ENCODE assay signal across 16 cellular contexts in the genomic region with DNA sequence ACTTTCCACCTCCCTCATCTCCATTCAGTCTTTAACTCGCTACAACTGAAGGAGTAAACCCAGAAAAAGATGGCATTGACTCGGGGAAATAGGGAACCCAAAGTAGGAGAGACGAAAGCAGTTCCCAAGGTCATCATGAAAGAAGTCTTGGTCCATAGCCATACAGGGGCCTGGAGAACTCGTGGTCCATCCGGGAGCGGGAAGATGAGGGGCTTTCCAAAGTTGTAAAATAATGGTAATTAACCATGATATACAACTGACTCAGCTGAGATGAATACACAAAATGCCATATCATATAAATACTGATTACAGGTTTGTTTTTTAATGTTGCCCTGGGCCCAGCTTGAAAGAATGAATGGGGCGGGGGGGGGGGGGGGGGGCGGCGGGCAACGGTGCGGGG. TPM values are rescaled to one million over a fixed set of nuclear protein-coding genes. Genes with fewer than 3 reads are reported as not detected.
DNase-seq lines count a peak whose midpoint lies in the region; ATAC-seq and TF ChIP-seq lines count a peak whose summit lies in the region.
"Had no signal": no experiment of that assay in that cellular context is flagged by ENCODE, and none has a peak within 500 bp of the region (broad histone marks: within the 10 kb centered on the region; RNA-seq: fewer than 3 reads in every experiment).

No MANE protein-coding gene starts in this region.

- H3K4me3 ChIP-seq in left ventricle myocardium inferior = no peak overlapping the region
- no peak overlapping the region for H3K4me3 ChIP-seq in psoas muscle
- no peak overlapping the region for H3K4me3 ChIP-seq in vagina
- no peak overlapping the region for H3K4me3 ChIP-seq in esophagus muscularis mucosa
- H3K4me3 ChIP-seq in lower leg skin (ENCODE audit: low read depth, poor library complexity, severe bottlenecking) = no peak overlapping the region

- H3K27me3 ChIP-seq in left ventricle myocardium inferior (ENCODE audit: low read depth) (no peaks in the 10 kb centered on the region), foreskin keratinocyte (no peaks in the 10 kb centered on the region), psoas muscle (ENCODE audit: insufficient read depth in 3 of 3, low read length in 2 of 3) (no peaks in the 10 kb centered on the region), vagina (no peaks in the 10 kb centered on the region), esophagus muscularis mucosa (no peaks in the 10 kb centered on the region)

- no peaks in the 10 kb centered on the region for H3K9me3 Mint-ChIP-seq in mesothelial cell of epicardium

- H3K9me3 ChIP-seq in left ventricle myocardium inferior (replicated peaks) (no peaks in the 10 kb centered on the region), psoas muscle (no peaks in the 10 kb centered on the region), vagina (no peaks in the 10 kb centered on the region), esophagus muscularis mucosa (no peaks in the 10 kb centered on the region)
- H3K9me3 ChIP-seq: Caco-2 had no signal

- TF ChIP-seq CTCF in left ventricle myocardium inferior (IDR thresholded peaks at IDR 0.05; ENCODE audit: borderline replicate concordance) (no peak), foreskin keratinocyte (conservative IDR thresholded peaks at IDR 0.05) (no peak), psoas muscle (IDR thresholded peaks at IDR 0.05) (no peak), vagina (IDR thresholded peaks at IDR 0.05) (no peak), esophagus muscularis mucosa (IDR thresholded peaks at IDR 0.05) (no peak), lower leg skin (IDR thresholded peaks at IDR 0.05) (no peak), mesothelial cell of epicardium (IDR thresholded peaks at IDR 0.05; ENCODE audit: unreplicated experiment) (no peak)

- no peak for TF ChIP-seq EP300 in esophagus muscularis mucosa (IDR thresholded peaks at IDR 0.05)

- peaks cover 19% of the 10 kb centered on the region for H3K4me1 ChIP-seq in left ventricle myocardium inferior
- H3K4me1 ChIP-seq in foreskin keratinocyte = peaks cover 9% of the 10 kb centered on the region
- peaks cover 23% of the 10 kb centered on the region for H3K4me1 ChIP-seq in psoas muscle
- H3K4me1 ChIP-seq in vagina = peaks cover 23% of the 10 kb centered on the region
- peaks cover 13 to 20% (median 19%) of the 10 kb centered on the region in 4 donors for H3K4me1 ChIP-seq in esophagus muscularis mucosa
- H3K4me1 ChIP-seq: Caco-2 had no signal

- ATAC-seq in Right ventricle myocardium inferior (no peak), foreskin keratinocyte (peak; percentile 10), psoas muscle (no peak)

- intact Hi-C loops in left ventricle myocardium inferior (cut with micrococcal nuclease) = no loop called here
- intact Hi-C loops in Right ventricle myocardium inferior (cut with DNase I) = no loop called here
- intact Hi-C loops in psoas muscle (cut with DNase I) = no loop called here
- intact Hi-C loops in vagina (cut with DNase I) = no loop called here
- intact Hi-C loops in esophagus muscularis mucosa (cut with DNase I) = no loop called here
- intact Hi-C loops in lower leg skin (cut with DNase I; ENCODE audit: low total_unique reads) = no loop called here

- no peaks in the 10 kb centered on the region for H3K27me3 Mint-ChIP-seq in mesothelial cell of epicardium (ENCODE audit: low read depth)

- DNase-seq in left ventricle myocardium inferior = no peak
- DNase-seq in Right ventricle myocardium inferior (ENCODE audit: missing footprints) = no peak
- DNase-seq in foreskin keratinocyte = no peak
- no peak for DNase-seq in psoas muscle
- DNase-seq in vagina (ENCODE audit: extremely low spot score in 2 of 2) = no peak
- no peak for DNase-seq in esophagus muscularis mucosa (ENCODE audit: extremely low spot score)
- no peak for DNase-seq in lower leg skin (ENCODE audit: low spot score in 2 of 2)
- no peak for DNase-seq in mesothelial cell of epicardium (ENCODE audit: low spot score in 2 of 2, unreplicated experiment in 2 of 2)
- DNase-seq: 8988T, Caco-2, Karpas-422, MM.1S, NCI-H1105, NCI-H2029, NCI-H524 had no signal

- peaks cover 4% of the 10 kb centered on the region for H3K36me3 Mint-ChIP-seq in mesothelial cell of epicardium

- no peak overlapping the region for H3K4me3 Mint-ChIP-seq in mesothelial cell of epicardium

- H3K27ac Mint-ChIP-seq in mesothelial cell of epicardium = no peak overlapping the region

- no peak for TF ChIP-seq POLR2A in vagina (IDR thresholded peaks at IDR 0.05)
- TF ChIP-seq POLR2A in esophagus muscularis mucosa (IDR thresholded peaks at IDR 0.05; ENCODE audit: low read depth) = no peak
- no peak for TF ChIP-seq POLR2A in lower leg skin (IDR thresholded peaks at IDR 0.05)

- peaks cover 18% of the 10 kb centered on the region for H3K4me1 Mint-ChIP-seq in mesothelial cell of epicardium

- peaks cover 9% of the 10 kb centered on the region for H3K36me3 ChIP-seq in left ventricle myocardium inferior
- H3K36me3 ChIP-seq in psoas muscle (ENCODE audit: insufficient read depth in 1 of 2, low read depth in 1 of 2) = peaks cover 0 to 9% of the 10 kb centered on the region in 2 donors
- no peaks in the 10 kb centered on the region for H3K36me3 ChIP-seq in vagina
- peaks cover 0 to 12% (median 4%) of the 10 kb centered on the region in 4 donors for H3K36me3 ChIP-seq in esophagus muscularis mucosa

- 67 to 76% (median 73%) methylated on average over 11 of the region's 11 CpGs for WGBS in psoas muscle, 3 donors
- WGBS in esophagus muscularis mucosa = 84% methylated on average over 11 of the region's 11 CpGs
- WGBS in lower leg skin, 2 donors = 49 to 60% methylated on average over 11 of the region's 11 CpGs

- H3K27ac ChIP-seq in left ventricle myocardium inferior (replicated peaks) = peak overlapping the region; percentile 11
- peak overlapping the region; percentile 75 for H3K27ac ChIP-seq in foreskin keratinocyte
- H3K27ac ChIP-seq in psoas muscle = peak overlapping the region; percentile 65
- peak overlapping the region; percentile 48 for H3K27ac ChIP-seq in vagina
- no peak overlapping the region for H3K27ac ChIP-seq in esophagus muscularis mucosa (replicated peaks in 1 of 4)

RNA-seq across cellular contexts. Expression of a gene that starts 32.3 kb away (rescaled TPM):
- total RNA-seq in left ventricle myocardium inferior (56.1 TPM), Right ventricle myocardium inferior (65.7 TPM), foreskin keratinocyte (65.9 and 87.2 TPM in 2 replicates), psoas muscle (100 to 1,000 TPM in 1 of 4 donors, 10 to 100 TPM in 3; 74.4 to 104 (median 86.5) TPM), vagina (50.6 TPM), esophagus muscularis mucosa (10 to 100 TPM; 48.5 to 72.9 (median 59.5) TPM), lower leg skin (10 to 100 TPM; 38.8 to 63.6 (median 40.4) TPM), mesothelial cell of epicardium (108 to 115 TPM (median 112 TPM) in 3 replicates)
- polyA plus RNA-seq in foreskin keratinocyte (81.3 and 105 TPM in 2 replicates), psoas muscle (100 to 1,000 TPM in 2 of 3 donors, 10 to 100 TPM in 1; 76.0 to 157 (median 110) TPM)

RNA-seq across cellular contexts. Expression of a gene that starts 59.0 kb away (rescaled TPM):
- total RNA-seq in left ventricle myocardium inferior (2.3 TPM), Right ventricle myocardium inferior (3.8 TPM), foreskin keratinocyte (not detected in 2 replicates), psoas muscle (1 to 10 TPM in 1 of 4 donors, under 1 TPM in 3; 0.13 to 1.8 (median 0.73) TPM), vagina (not detected), esophagus muscularis mucosa (10 to 100 TPM in 1 of 4 donors, 1 to 10 TPM in 1, under 1 TPM in 2; 0.39 to 17.4 (median 1.1) TPM), lower leg skin (1 to 10 TPM in 1 of 4 donors, under 1 TPM in 1, not detected in 2; 0.10 to 1.3 TPM), mesothelial cell of epicardium (not detected in 3 replicates)
- polyA plus RNA-seq in foreskin keratinocyte (not detected in 2 replicates), psoas muscle (under 1 TPM; 0.08 to 0.20 (median 0.12) TPM)
- total RNA-seq: Caco-2, RPMI7951 had no signal

Comparison
In these comparisons a context has a peak if more than half of its experiments do, and no peak if none do; other contexts are left out.
1. H3K27ac ChIP-seq: peak in left ventricle myocardium inferior (single experiment), foreskin keratinocyte (single experiment), psoas muscle (single experiment) and vagina (single experiment); none in esophagus muscularis mucosa (0 of 4).